ENCODE assay signal across 17 cellular contexts in the genomic region with DNA sequence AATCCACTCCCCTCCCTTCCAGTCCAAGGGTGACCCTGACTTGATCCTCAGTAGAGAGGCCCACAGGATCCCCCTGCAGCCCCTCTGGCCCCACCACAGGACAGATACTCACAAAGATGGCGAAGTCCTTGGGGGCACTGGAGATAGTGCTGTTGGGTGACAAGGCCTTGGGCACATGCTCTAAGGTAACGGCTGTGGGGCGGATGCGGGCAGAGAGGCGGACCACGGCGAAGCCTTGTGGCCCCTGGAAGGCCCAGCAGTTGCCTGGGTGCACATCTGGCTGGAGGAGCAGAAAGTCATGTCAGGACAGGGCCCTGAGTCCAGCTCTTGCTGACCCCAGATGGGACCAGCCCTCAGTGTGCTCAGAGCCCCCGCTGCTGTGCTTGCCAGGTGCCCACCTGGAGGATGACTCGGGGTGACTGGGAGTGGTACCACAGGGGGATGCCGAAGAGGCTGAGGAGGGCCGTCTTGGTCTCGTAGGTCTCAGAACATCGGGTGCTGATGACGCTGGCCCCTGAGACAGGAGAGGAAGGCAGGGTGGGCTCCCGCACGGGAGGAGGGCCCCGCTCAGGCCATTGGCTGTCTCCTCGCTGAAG. TPM values are rescaled to one million over a fixed set of nuclear protein-coding genes. Genes with fewer than 3 reads are reported as not detected.
A peak's percentile ranks its signal among the peaks of the same experiment; 100 is the strongest.
DNase-seq lines count a peak whose midpoint lies in the region; ATAC-seq and TF ChIP-seq lines count a peak whose summit lies in the region.
"Had no signal": no experiment of that assay in that cellular context is flagged by ENCODE, and none has a peak within 500 bp of the region (broad histone marks: within the 10 kb centered on the region; RNA-seq: fewer than 3 reads in every experiment).

No MANE protein-coding gene starts in this region.

- no peak for DNase-seq in activated naive CD4-positive, alpha-beta T cell treated with anti-CD3 and anti-CD28 coated beads, Interleukin-2, amount 10 ng/mL, durations not matched to agents 7 days and 5 days
- no peak for DNase-seq in activated naive CD4-positive, alpha-beta T cell treated with anti-CD3 and anti-CD28 coated beads, Interleukin-2, amount 50 U/mL, for 16 hours
- no peak for DNase-seq in activated CD4-positive, alpha-beta memory T cell treated with anti-CD3 and anti-CD28 coated beads, Interleukin-2, amount 10 ng/mL, durations not matched to agents 7 days and 5 days
- DNase-seq in substantia nigra (lab: John Stamatoyannopoulos, UW) (no peak), neural progenitor cell (ENCODE audit: low spot score) (no peak), GM03348 (ENCODE audit: low spot score) (no peak)
- DNase-seq in activated effector memory CD4-positive, alpha-beta T cell treated with anti-CD3 and anti-CD28 coated beads, Interleukin-2, amount 50 U/mL, for 16 hours = no peak
- DNase-seq: Calu3, erythroblast, GDM1, islet precursor cell, NCI-H2081, NCI-H526, ovary, PC-3 had no signal

- H3K4me1 Mint-ChIP-seq in activated naive CD4-positive, alpha-beta T cell treated with anti-CD3 and anti-CD28 coated beads, Interleukin-2, amount 10 ng/mL, durations not matched to agents 7 days and 5 days = peaks cover 67% of the 10 kb centered on the region
- peaks cover 54% of the 10 kb centered on the region for H3K4me1 Mint-ChIP-seq in activated CD4-positive, alpha-beta memory T cell treated with anti-CD3 and anti-CD28 coated beads, Interleukin-2, amount 10 ng/mL, durations not matched to agents 7 days and 5 days
- no peaks in the 10 kb centered on the region for H3K4me1 Mint-ChIP-seq in neural progenitor cell
- H3K4me1 Mint-ChIP-seq: mesothelial cell of epicardium had no signal

- peaks cover 82% of the 10 kb centered on the region for H3K36me3 Mint-ChIP-seq in activated naive CD4-positive, alpha-beta T cell treated with anti-CD3 and anti-CD28 coated beads, Interleukin-2, amount 10 ng/mL, durations not matched to agents 7 days and 5 days
- H3K36me3 Mint-ChIP-seq in activated CD4-positive, alpha-beta memory T cell treated with anti-CD3 and anti-CD28 coated beads, Interleukin-2, amount 10 ng/mL, durations not matched to agents 7 days and 5 days (ENCODE audit: low read depth) = peaks cover 97% of the 10 kb centered on the region
- peaks cover 16% of the 10 kb centered on the region for H3K36me3 Mint-ChIP-seq in neural progenitor cell

- peaks cover 2% of the 10 kb centered on the region for H4K20me1 ChIP-seq in neural progenitor cell (ENCODE audit: low read depth)

- H3K27me3 ChIP-seq in gastroesophageal sphincter = no peaks in the 10 kb centered on the region
- no peaks in the 10 kb centered on the region for H3K27me3 ChIP-seq in neural progenitor cell
- H3K27me3 ChIP-seq: ovary had no signal

- H3K9me3 Mint-ChIP-seq in activated naive CD4-positive, alpha-beta T cell treated with anti-CD3 and anti-CD28 coated beads, Interleukin-2, amount 10 ng/mL, durations not matched to agents 7 days and 5 days = no peaks in the 10 kb centered on the region
- no peaks in the 10 kb centered on the region for H3K9me3 Mint-ChIP-seq in activated CD4-positive, alpha-beta memory T cell treated with anti-CD3 and anti-CD28 coated beads, Interleukin-2, amount 10 ng/mL, durations not matched to agents 7 days and 5 days
- H3K9me3 Mint-ChIP-seq in neural progenitor cell = no peaks in the 10 kb centered on the region
- H3K9me3 Mint-ChIP-seq: mesothelial cell of epicardium had no signal

- H3K4me3 ChIP-seq in gastroesophageal sphincter = no peak overlapping the region
- no peak overlapping the region for H3K4me3 ChIP-seq in neural progenitor cell
- H3K4me3 ChIP-seq: ovary had no signal

- no peaks in the 10 kb centered on the region for H3F3A ChIP-seq in neural progenitor cell (ENCODE audit: low read depth)

- H2AFZ ChIP-seq in neural progenitor cell (replicated peaks) = no peak overlapping the region

- H3K4me2 ChIP-seq in neural progenitor cell = no peak overlapping the region

- no peaks in the 10 kb centered on the region for H3K27me3 Mint-ChIP-seq in activated naive CD4-positive, alpha-beta T cell treated with anti-CD3 and anti-CD28 coated beads, Interleukin-2, amount 10 ng/mL, durations not matched to agents 7 days and 5 days
- H3K27me3 Mint-ChIP-seq in activated CD4-positive, alpha-beta memory T cell treated with anti-CD3 and anti-CD28 coated beads, Interleukin-2, amount 10 ng/mL, durations not matched to agents 7 days and 5 days = no peaks in the 10 kb centered on the region
- H3K27me3 Mint-ChIP-seq in neural progenitor cell (ENCODE audit: insufficient read depth, low read depth) = peaks cover 2% of the 10 kb centered on the region

- no peaks in the 10 kb centered on the region for H3K79me2 ChIP-seq in neural progenitor cell (ENCODE audit: low read depth)

- no peak for TF ChIP-seq CTCF in gastroesophageal sphincter (IDR thresholded peaks at IDR 0.05)
- TF ChIP-seq CTCF in neural progenitor cell (IDR thresholded peaks at IDR 0.05) = no peak

- H3K27ac Mint-ChIP-seq in activated naive CD4-positive, alpha-beta T cell treated with anti-CD3 and anti-CD28 coated beads, Interleukin-2, amount 10 ng/mL, durations not matched to agents 7 days and 5 days = peak overlapping the region; percentile 84
- H3K27ac Mint-ChIP-seq in activated CD4-positive, alpha-beta memory T cell treated with anti-CD3 and anti-CD28 coated beads, Interleukin-2, amount 10 ng/mL, durations not matched to agents 7 days and 5 days = peak overlapping the region; percentile 47
- no peak overlapping the region for H3K27ac Mint-ChIP-seq in neural progenitor cell
- H3K27ac Mint-ChIP-seq: mesothelial cell of epicardium had no signal

- peaks cover 5 to 96% of the 10 kb centered on the region in 2 donors for H3K36me3 ChIP-seq in gastroesophageal sphincter
- H3K36me3 ChIP-seq in neural progenitor cell = no peaks in the 10 kb centered on the region
- H3K36me3 ChIP-seq: ovary had no signal

- CTCF ChIA-PET in activated naive CD4-positive, alpha-beta T cell treated with anti-CD3 and anti-CD28 coated beads, Interleukin-2, amount 10 ng/mL, durations not matched to agents 7 days and 5 days (lab: Charles Lee) = interaction anchor here (1.7 kb wide), 1 partner anchor 12 kb away, joined by 3 read pairs; no protein-coding TSS in a partner anchor
- CTCF ChIA-PET in activated CD4-positive, alpha-beta memory T cell treated with anti-CD3 and anti-CD28 coated beads, Interleukin-2, amount 10 ng/mL, durations not matched to agents 7 days and 5 days (lab: Charles Lee) = interaction anchor here (1.4 kb wide), 1 partner anchor 14 kb away, joined by 3 read pairs; no protein-coding TSS in a partner anchor

- peak overlapping the region in 3 of 4 donors; percentile 0 to 85 (median 31) for H3K27ac ChIP-seq in gastroesophageal sphincter
- H3K27ac ChIP-seq in substantia nigra (ENCODE audit: low read depth, low read length, poor library complexity, severe bottlenecking) = peak overlapping the region; percentile 100
- no peak overlapping the region for H3K27ac ChIP-seq in neural progenitor cell
- H3K27ac ChIP-seq: ovary had no signal

- H3K9me3 ChIP-seq in gastroesophageal sphincter (no peaks in the 10 kb centered on the region), neural progenitor cell (ENCODE audit: low read depth) (no peaks in the 10 kb centered on the region)
- H3K9me3 ChIP-seq: ovary had no signal

- TF ChIP-seq EP300 in gastroesophageal sphincter (IDR thresholded peaks at IDR 0.05) = no peak

- POLR2A ChIA-PET in activated CD4-positive, alpha-beta memory T cell treated with anti-CD3 and anti-CD28 coated beads, Interleukin-2, amount 10 ng/mL, durations not matched to agents 7 days and 5 days (lab: Charles Lee) = interaction anchor here (0.7 to 16.2 kb wide), 8 partner anchors 10 to 33 kb away, joined by 4 to 479 read pairs (median 10); partner anchors contain the start of genes GTPBP1 and SUN2

- no peak overlapping the region for H3K9ac ChIP-seq in neural progenitor cell

- no peak for TF ChIP-seq POLR2A in gastroesophageal sphincter (IDR thresholded peaks at IDR 0.05)

- H3K4me1 ChIP-seq in gastroesophageal sphincter (peaks cover 0 to 32% (median 18%) of the 10 kb centered on the region in 3 donors), neural progenitor cell (no peaks in the 10 kb centered on the region)

- no peak for ATAC-seq in gastroesophageal sphincter
- ATAC-seq: PC-3 had no signal

- no peak overlapping the region for H3K4me3 Mint-ChIP-seq in activated naive CD4-positive, alpha-beta T cell treated with anti-CD3 and anti-CD28 coated beads, Interleukin-2, amount 10 ng/mL, durations not matched to agents 7 days and 5 days
- H3K4me3 Mint-ChIP-seq in activated CD4-positive, alpha-beta memory T cell treated with anti-CD3 and anti-CD28 coated beads, Interleukin-2, amount 10 ng/mL, durations not matched to agents 7 days and 5 days = no peak overlapping the region
- no peak overlapping the region for H3K4me3 Mint-ChIP-seq in neural progenitor cell
- H3K4me3 Mint-ChIP-seq: mesothelial cell of epicardium had no signal

- 84% methylated on average over 6 of the region's 18 CpGs; no CpG with 5 or more reads in 1 of the 2 donors for WGBS in gastroesophageal sphincter (ENCODE audit: low coverage in 1 of 2), 2 donors

RNA-seq across cellular contexts. Expression of gene SUN2, which starts 17.2 kb away (rescaled TPM):
- 100 to 1,000 TPM; 498 to 500 TPM for total RNA-seq in activated CD4-positive, alpha-beta memory T cell treated with anti-CD3 and anti-CD28 coated beads, Interleukin-2, amount 10 ng/mL, durations not matched to agents 7 days and 5 days
- 100 to 1,000 TPM; 339 to 594 (median 409) TPM for total RNA-seq in gastroesophageal sphincter
- total RNA-seq in neural progenitor cell (ENCODE audit: low replicate concordance) = 16.2 and 33.5 TPM in 2 replicates

RNA-seq across cellular contexts. Expression of gene GTPBP1, which starts 32.8 kb away (rescaled TPM):
- total RNA-seq in activated CD4-positive, alpha-beta memory T cell treated with anti-CD3 and anti-CD28 coated beads, Interleukin-2, amount 10 ng/mL, durations not matched to agents 7 days and 5 days = 100 to 1,000 TPM; 111 to 114 TPM
- total RNA-seq in gastroesophageal sphincter (10 to 100 TPM; 46.9 to 63.0 (median 51.6) TPM), neural progenitor cell (ENCODE audit: low replicate concordance) (40.8 and 91.9 TPM in 2 replicates)

RNA-seq across cellular contexts. Expression of gene JOSD1, which starts 37.8 kb away (rescaled TPM):
- total RNA-seq in activated CD4-positive, alpha-beta memory T cell treated with anti-CD3 and anti-CD28 coated beads, Interleukin-2, amount 10 ng/mL, durations not matched to agents 7 days and 5 days = 100 to 1,000 TPM; 109 to 111 TPM
- total RNA-seq in gastroesophageal sphincter (10 to 100 TPM; 47.5 to 67.0 (median 64.6) TPM), neural progenitor cell (ENCODE audit: low replicate concordance) (32.4 and 39.2 TPM in 2 replicates)

RNA-seq across cellular contexts. Expression of gene DNAL4, which starts 55.4 kb away (rescaled TPM):
- 1 to 10 TPM; 8.0 to 8.4 TPM for total RNA-seq in activated CD4-positive, alpha-beta memory T cell treated with anti-CD3 and anti-CD28 coated beads, Interleukin-2, amount 10 ng/mL, durations not matched to agents 7 days and 5 days
- total RNA-seq in gastroesophageal sphincter = 10 to 100 TPM in 3 of 4 donors, 1 to 10 TPM in 1; 10.0 to 16.1 (median 14.6) TPM
- total RNA-seq in neural progenitor cell (ENCODE audit: low replicate concordance) = 10.7 and 24.3 TPM in 2 replicates

RNA-seq across cellular contexts. Expression of gene TOMM22, which starts 56.8 kb away (rescaled TPM):
- 10 to 100 TPM; 60.4 to 63.0 TPM for total RNA-seq in activated CD4-positive, alpha-beta memory T cell treated with anti-CD3 and anti-CD28 coated beads, Interleukin-2, amount 10 ng/mL, durations not matched to agents 7 days and 5 days
- total RNA-seq in gastroesophageal sphincter (10 to 100 TPM; 29.6 to 41.2 (median 32.2) TPM), neural progenitor cell (ENCODE audit: low replicate concordance) (63.6 and 134 TPM in 2 replicates)
